ENCODE assay signal across 17 cellular contexts in the genomic region with DNA sequence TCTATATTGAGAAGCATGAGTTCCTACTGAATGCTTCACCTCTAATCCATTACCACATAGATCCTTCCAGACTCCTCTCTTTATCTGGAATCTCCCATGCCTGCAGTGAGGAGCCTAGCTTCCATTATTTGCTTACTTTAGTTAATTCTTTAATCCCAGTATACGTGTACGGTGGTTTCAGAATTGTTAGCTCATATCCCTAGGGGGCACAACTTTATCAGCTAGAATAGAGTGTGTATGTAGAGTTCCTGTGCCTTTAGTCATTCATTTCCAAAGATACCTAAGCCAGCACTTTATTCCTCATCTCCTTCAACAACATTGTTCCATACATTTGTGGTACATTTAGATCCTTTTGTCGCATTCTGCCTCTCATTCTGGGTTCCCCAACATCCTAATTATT.
DNase-seq lines count a peak whose midpoint lies in the region; ATAC-seq and TF ChIP-seq lines count a peak whose summit lies in the region.
"Had no signal": no experiment of that assay in that cellular context is flagged by ENCODE, and none has a peak within 500 bp of the region (broad histone marks: within the 10 kb centered on the region; RNA-seq: fewer than 3 reads in every experiment).

No MANE protein-coding gene starts in this region.

- H3K4me1 Mint-ChIP-seq in HFFc6 (ENCODE audit: low read depth) = peaks cover 15% of the 10 kb centered on the region
- H3K4me1 Mint-ChIP-seq: activated T-helper 17 cell treated with anti-CD3 and anti-CD28 coated beads, Interleukin-2, amount 50 U/mL, for 72 hours; brain; T-cell had no signal

- peak; percentile 84 for TF ChIP-seq CTCF in HFFc6 (IDR thresholded peaks at IDR 0.05)
- peak; percentile 56 for TF ChIP-seq CTCF in foreskin fibroblast (IDR thresholded peaks at IDR 0.05; ENCODE audit: low read depth, low read length)
- TF ChIP-seq CTCF in mucosa of descending colon (IDR thresholded peaks at IDR 0.05) = no peak

- H3K4me1 ChIP-seq in mucosa of descending colon (ENCODE audit: low read depth) = peaks cover 5% of the 10 kb centered on the region
- H3K4me1 ChIP-seq: psoas muscle had no signal

- no peak overlapping the region for H3K27ac Mint-ChIP-seq in HFFc6
- H3K27ac Mint-ChIP-seq: activated T-helper 17 cell treated with anti-CD3 and anti-CD28 coated beads, Interleukin-2, amount 50 U/mL, for 72 hours; brain; T-cell had no signal

- no peak overlapping the region for H3K4me3 ChIP-seq in foreskin fibroblast (ENCODE audit: low read depth in 1 of 2, low read length in 2 of 2)
- no peak overlapping the region for H3K4me3 ChIP-seq in mucosa of descending colon
- H3K4me3 ChIP-seq: psoas muscle had no signal

- intact Hi-C loops in mucosa of descending colon (cut with DNase I, micrococcal nuclease) = no loop called here

- peaks cover 7% of the 10 kb centered on the region for H3K27me3 Mint-ChIP-seq in HFFc6 (ENCODE audit: insufficient read depth)

- no peaks in the 10 kb centered on the region for H3K9me3 Mint-ChIP-seq in HFFc6
- H3K9me3 Mint-ChIP-seq: activated T-helper 17 cell treated with anti-CD3 and anti-CD28 coated beads, Interleukin-2, amount 50 U/mL, for 72 hours; T-cell had no signal

- H3K36me3 ChIP-seq in mucosa of descending colon (ENCODE audit: low read depth) = no peaks in the 10 kb centered on the region

- H3K4me3 Mint-ChIP-seq in HFFc6 = no peak overlapping the region
- H3K4me3 Mint-ChIP-seq: activated T-helper 17 cell treated with anti-CD3 and anti-CD28 coated beads, Interleukin-2, amount 50 U/mL, for 72 hours; brain; T-cell had no signal

- 0 out of 3 replicates have a peak, but pooled peaks have one; percentile 42 for ATAC-seq in SK-N-SH treated with all-trans-retinoic acid at 6 μM for 48 hours
- no peak for ATAC-seq in HG03457 (IDR thresholded peaks at IDR 0.05; ENCODE audit: unreplicated experiment)
- ATAC-seq in mucosa of descending colon = no peak
- ATAC-seq: activated T-helper 17 cell treated with anti-CD3 and anti-CD28 coated beads, Interleukin-2, amount 50 U/mL, for 72 hours; psoas muscle; T-cell had no signal

- no peaks in the 10 kb centered on the region for H3K9me3 ChIP-seq in mucosa of descending colon
- H3K9me3 ChIP-seq: psoas muscle had no signal

- DNase-seq in AG08395 (ENCODE audit: low spot score) = peak; percentile 31
- peak; percentile 48 for DNase-seq in HFFc6
- peak in 1 of 2 donors; percentile 22 for DNase-seq in foreskin fibroblast
- no peak for DNase-seq in NCI-H2196 treated with DMSO at 0.1 percent for 48 hours (lab: John Stamatoyannopoulos, UW; ENCODE audit: unreplicated experiment)
- no peak for DNase-seq in DMS79 (lab: John Stamatoyannopoulos, UW)
- DNase-seq in mucosa of descending colon = no peak
- DNase-seq: activated CD4-positive, alpha-beta T cell treated with anti-CD3 and anti-CD28 coated beads for 4 hours; KBM-7; NCI-H2029 treated with DMSO at 0.1 percent for 48 hours; psoas muscle; stimulated activated CD4-positive, alpha-beta T cell treated with anti-CD3 and anti-CD28 coated beads, Interleukin-4, amount 100 ng/mL, for 4 hours; stimulated activated naive CD4-positive, alpha-beta T cell; T-cell had no signal

- H3K36me3 Mint-ChIP-seq in HFFc6 (ENCODE audit: low read depth) = no peaks in the 10 kb centered on the region
- H3K36me3 Mint-ChIP-seq: brain, T-cell had no signal

TF ChIP-seq in SK-N-SH treated with all-trans-retinoic acid at 6 μM for 48 hours, 23 proteins besides CTCF, POLR2A, EP300 and RAD21:
- no peak for TF ChIP-seq ZFP30 (CRISPR knock-in tag; IDR thresholded peaks at IDR 0.05)
- TF ChIP-seq, protein P1, sequence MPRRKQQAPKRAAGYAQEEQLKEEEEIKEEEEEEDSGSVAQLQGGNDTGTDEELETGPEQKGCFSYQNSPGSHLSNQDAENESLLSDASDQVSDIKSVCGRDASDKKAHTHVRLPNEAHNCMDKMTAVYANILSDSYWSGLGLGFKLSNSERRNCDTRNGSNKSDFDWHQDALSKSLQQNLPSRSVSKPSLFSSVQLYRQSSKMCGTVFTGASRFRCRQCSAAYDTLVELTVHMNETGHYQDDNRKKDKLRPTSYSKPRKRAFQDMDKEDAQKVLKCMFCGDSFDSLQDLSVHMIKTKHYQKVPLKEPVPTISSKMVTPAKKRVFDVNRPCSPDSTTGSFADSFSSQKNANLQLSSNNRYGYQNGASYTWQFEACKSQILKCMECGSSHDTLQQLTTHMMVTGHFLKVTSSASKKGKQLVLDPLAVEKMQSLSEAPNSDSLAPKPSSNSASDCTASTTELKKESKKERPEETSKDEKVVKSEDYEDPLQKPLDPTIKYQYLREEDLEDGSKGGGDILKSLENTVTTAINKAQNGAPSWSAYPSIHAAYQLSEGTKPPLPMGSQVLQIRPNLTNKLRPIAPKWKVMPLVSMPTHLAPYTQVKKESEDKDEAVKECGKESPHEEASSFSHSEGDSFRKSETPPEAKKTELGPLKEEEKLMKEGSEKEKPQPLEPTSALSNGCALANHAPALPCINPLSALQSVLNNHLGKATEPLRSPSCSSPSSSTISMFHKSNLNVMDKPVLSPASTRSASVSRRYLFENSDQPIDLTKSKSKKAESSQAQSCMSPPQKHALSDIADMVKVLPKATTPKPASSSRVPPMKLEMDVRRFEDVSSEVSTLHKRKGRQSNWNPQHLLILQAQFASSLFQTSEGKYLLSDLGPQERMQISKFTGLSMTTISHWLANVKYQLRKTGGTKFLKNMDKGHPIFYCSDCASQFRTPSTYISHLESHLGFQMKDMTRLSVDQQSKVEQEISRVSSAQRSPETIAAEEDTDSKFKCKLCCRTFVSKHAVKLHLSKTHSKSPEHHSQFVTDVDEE (CRISPR knock-in tag; IDR thresholded peaks at IDR 0.05) = no peak
- TF ChIP-seq OSR1 (CRISPR knock-in tag; IDR thresholded peaks at IDR 0.05) = no peak
- no peak for TF ChIP-seq ESRRG (CRISPR knock-in tag; IDR thresholded peaks at IDR 0.05)
- TF ChIP-seq ZNF70 (CRISPR knock-in tag; IDR thresholded peaks at IDR 0.05) = no peak
- no peak for TF ChIP-seq ARNTL (CRISPR knock-in tag; IDR thresholded peaks at IDR 0.05; ENCODE audit: borderline replicate concordance, low read depth)
- no peak for TF ChIP-seq ISL1 (CRISPR knock-in tag; IDR thresholded peaks at IDR 0.05)
- TF ChIP-seq BACH2 (CRISPR knock-in tag; IDR thresholded peaks at IDR 0.05; ENCODE audit: borderline replicate concordance) = no peak
- no peak for TF ChIP-seq ZFP3 (CRISPR knock-in tag; IDR thresholded peaks at IDR 0.05)
- TF ChIP-seq ZNF565 (CRISPR knock-in tag; conservative IDR thresholded peaks at IDR 0.05; ENCODE audit: low read depth) = no peak
- TF ChIP-seq SNAI2 (CRISPR knock-in tag; IDR thresholded peaks at IDR 0.05) = no peak
- no peak for TF ChIP-seq GLIS3 (CRISPR knock-in tag; IDR thresholded peaks at IDR 0.05)
- TF ChIP-seq, protein P2, sequence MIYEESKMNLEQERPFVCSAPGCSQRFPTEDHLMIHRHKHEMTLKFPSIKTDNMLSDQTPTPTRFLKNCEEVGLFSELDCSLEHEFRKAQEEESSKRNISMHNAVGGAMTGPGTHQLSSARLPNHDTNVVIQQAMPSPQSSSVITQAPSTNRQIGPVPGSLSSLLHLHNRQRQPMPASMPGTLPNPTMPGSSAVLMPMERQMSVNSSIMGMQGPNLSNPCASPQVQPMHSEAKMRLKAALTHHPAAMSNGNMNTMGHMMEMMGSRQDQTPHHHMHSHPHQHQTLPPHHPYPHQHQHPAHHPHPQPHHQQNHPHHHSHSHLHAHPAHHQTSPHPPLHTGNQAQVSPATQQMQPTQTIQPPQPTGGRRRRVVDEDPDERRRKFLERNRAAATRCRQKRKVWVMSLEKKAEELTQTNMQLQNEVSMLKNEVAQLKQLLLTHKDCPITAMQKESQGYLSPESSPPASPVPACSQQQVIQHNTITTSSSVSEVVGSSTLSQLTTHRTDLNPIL (CRISPR knock-in tag; IDR thresholded peaks at IDR 0.05; ENCODE audit: low read depth) = no peak
- TF ChIP-seq, protein P3, sequence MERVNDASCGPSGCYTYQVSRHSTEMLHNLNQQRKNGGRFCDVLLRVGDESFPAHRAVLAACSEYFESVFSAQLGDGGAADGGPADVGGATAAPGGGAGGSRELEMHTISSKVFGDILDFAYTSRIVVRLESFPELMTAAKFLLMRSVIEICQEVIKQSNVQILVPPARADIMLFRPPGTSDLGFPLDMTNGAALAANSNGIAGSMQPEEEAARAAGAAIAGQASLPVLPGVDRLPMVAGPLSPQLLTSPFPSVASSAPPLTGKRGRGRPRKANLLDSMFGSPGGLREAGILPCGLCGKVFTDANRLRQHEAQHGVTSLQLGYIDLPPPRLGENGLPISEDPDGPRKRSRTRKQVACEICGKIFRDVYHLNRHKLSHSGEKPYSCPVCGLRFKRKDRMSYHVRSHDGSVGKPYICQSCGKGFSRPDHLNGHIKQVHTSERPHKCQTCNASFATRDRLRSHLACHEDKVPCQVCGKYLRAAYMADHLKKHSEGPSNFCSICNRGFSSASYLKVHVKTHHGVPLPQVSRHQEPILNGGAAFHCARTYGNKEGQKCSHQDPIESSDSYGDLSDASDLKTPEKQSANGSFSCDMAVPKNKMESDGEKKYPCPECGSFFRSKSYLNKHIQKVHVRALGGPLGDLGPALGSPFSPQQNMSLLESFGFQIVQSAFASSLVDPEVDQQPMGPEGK (CRISPR knock-in tag; IDR thresholded peaks at IDR 0.05; ENCODE audit: borderline replicate concordance) = no peak
- TF ChIP-seq, protein P4, sequence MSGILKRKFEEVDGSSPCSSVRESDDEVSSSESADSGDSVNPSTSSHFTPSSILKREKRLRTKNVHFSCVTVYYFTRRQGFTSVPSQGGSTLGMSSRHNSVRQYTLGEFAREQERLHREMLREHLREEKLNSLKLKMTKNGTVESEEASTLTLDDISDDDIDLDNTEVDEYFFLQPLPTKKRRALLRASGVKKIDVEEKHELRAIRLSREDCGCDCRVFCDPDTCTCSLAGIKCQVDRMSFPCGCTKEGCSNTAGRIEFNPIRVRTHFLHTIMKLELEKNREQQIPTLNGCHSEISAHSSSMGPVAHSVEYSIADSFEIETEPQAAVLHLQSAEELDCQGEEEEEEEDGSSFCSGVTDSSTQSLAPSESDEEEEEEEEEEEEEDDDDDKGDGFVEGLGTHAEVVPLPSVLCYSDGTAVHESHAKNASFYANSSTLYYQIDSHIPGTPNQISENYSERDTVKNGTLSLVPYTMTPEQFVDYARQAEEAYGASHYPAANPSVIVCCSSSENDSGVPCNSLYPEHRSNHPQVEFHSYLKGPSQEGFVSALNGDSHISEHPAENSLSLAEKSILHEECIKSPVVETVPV (CRISPR knock-in tag; IDR thresholded peaks at IDR 0.05) = no peak

Comparison
In these comparisons a context has a peak if more than half of its experiments do, and no peak if none do; other contexts are left out.
1. DNase-seq: peak in AG08395 (single experiment) and HFFc6 (single experiment); none in NCI-H2196 treated with DMSO at 0.1 percent for 48 hours (single experiment), DMS79 (single experiment) and mucosa of descending colon (0 of 3).